10 cellular contexts compared by ENCODE assay signal in the genomic region with DNA sequence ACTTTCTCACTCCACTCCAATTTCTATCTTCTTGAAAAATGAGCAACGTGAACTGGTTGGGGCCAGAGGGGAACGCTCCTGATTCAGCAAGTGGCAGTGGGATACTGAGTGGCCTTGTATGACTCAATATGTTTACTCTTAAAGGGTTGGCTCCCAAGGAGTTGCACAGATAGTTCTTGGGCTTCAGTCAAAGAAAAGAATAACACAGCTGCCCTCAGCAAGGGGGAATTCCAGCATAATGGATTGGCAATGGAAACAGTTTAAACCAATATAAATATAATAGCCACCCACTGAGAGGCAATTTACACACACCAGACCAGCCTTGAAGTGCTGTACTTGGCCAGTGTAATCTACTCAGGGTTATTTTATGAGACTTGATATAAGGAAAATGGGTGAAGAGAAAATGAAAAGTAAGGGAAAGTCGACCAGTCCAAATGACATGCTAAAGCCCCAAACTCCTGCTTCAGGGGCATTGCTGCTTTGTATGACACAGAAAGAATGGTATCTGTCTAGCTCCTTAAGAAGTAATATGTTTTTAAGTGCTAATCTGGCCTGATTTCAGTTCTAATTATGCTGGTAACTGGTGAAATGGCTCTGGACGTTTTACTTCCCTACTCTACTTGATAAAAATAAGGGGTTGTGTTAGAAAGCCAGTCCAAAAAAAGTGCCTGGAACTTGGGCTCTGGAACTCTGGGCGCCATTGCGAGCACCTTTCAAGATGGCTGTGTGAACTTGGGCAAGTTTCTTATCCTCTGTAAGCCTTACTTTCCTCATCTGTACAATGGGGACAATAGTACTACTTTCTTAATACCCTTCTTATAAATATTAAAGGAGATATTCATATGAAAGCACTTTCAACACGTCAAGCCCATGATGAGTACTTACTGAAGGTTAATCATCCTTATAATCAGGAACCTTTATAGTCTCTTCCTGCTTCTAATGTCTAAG.
DNase-seq lines count a peak whose midpoint lies in the region; TF ChIP-seq lines count a peak whose summit lies in the region.
"Had no signal": no experiment of that assay in that cellular context is flagged by ENCODE, and none has a peak within 500 bp of the region (broad histone marks: within the 10 kb centered on the region; RNA-seq: fewer than 3 reads in every experiment).

No MANE protein-coding gene starts in this region.

- peak; percentile 89 for DNase-seq in Caki2 (ENCODE audit: low read depth)
- peak; percentile 66 for DNase-seq in NCI-H2227 treated with DMSO at 0.1 percent for 48 hours (lab: John Stamatoyannopoulos, UW)
- DNase-seq in fibroblast of gingiva (ENCODE audit: low read depth), result peak; percentile 14
- no peak for DNase-seq in central memory CD4-positive, alpha-beta T cell
- DNase-seq in cerebellar cortex (ENCODE audit: low spot score), result no peak
- no peak for DNase-seq in NOMO-1 treated with dmso at 0.1 percent for 144 hours (lab: John Stamatoyannopoulos, UW; ENCODE audit: unreplicated experiment)
- no peak for DNase-seq in activated gamma-delta T cell (lab: John Stamatoyannopoulos, UW)
- DNase-seq: activated CD8-positive, alpha-beta T cell treated with anti-CD3 and anti-CD28 coated beads for 36 hours; NCI-H1436 had no signal

- H3K9ac ChIP-seq in neural cell (ENCODE audit: low read length), result no peak overlapping the region

- no peak for TF ChIP-seq EP300 in neural cell (conservative IDR thresholded peaks at IDR 0.05; ENCODE audit: poor library complexity, severe bottlenecking)

- H3K4me3 ChIP-seq in neural cell (ENCODE audit: low read length), result no peak overlapping the region

- H3K4me2 ChIP-seq in neural cell (ENCODE audit: low read length), result no peak overlapping the region

- no peaks in the 10 kb centered on the region for H3K9me2 ChIP-seq in neural cell (ENCODE audit: insufficient read depth, low read length)

- no peaks in the 10 kb centered on the region for H3F3A ChIP-seq in neural cell (ENCODE audit: insufficient read depth, low read length, poor library complexity, severe bottlenecking)

- no peak for TF ChIP-seq CTCF in neural cell (IDR thresholded peaks at IDR 0.05; ENCODE audit: poor library complexity, severe bottlenecking)

- no peaks in the 10 kb centered on the region for H4K20me1 ChIP-seq in neural cell (ENCODE audit: insufficient read depth)

- no peaks in the 10 kb centered on the region for H3K9me3 ChIP-seq in neural cell (ENCODE audit: low read length)

- no peaks in the 10 kb centered on the region for H3K79me2 ChIP-seq in neural cell (replicated peaks; ENCODE audit: insufficient read depth, low read length)

- no peak overlapping the region for H3K27ac ChIP-seq in neural cell (ENCODE audit: low read length)

- TF ChIP-seq RAD21 in neural cell (conservative IDR thresholded peaks at IDR 0.05), result no peak

- H2AFZ ChIP-seq in neural cell (ENCODE audit: low read depth, low read length), result no peak overlapping the region

- in situ Hi-C loops in Caki2 (cut with HindIII; ENCODE audit: low pct_unique_long_range_greater_than_20kb, low sequenced_read_pairs), result no loop called here

- H3K27me3 ChIP-seq in neural cell (ENCODE audit: insufficient read depth, low read depth, low read length), result no peaks in the 10 kb centered on the region

- no peaks in the 10 kb centered on the region for H3K36me3 ChIP-seq in neural cell (ENCODE audit: insufficient read depth, low read length)

TF ChIP-seq in neural cell, 6 proteins besides CTCF, POLR2A, EP300 and RAD21:
- no peak for TF ChIP-seq EZH2 (IDR thresholded peaks at IDR 0.05; ENCODE audit: borderline replicate concordance, insufficient read depth, low read length, poor library complexity, severe bottlenecking)
- no peak for TF ChIP-seq SMC3 (conservative IDR thresholded peaks at IDR 0.05; ENCODE audit: poor library complexity)
- TF ChIP-seq POLR2AphosphoS5 (IDR thresholded peaks at IDR 0.05), result peak; percentile 10
- TF ChIP-seq, protein P1, sequence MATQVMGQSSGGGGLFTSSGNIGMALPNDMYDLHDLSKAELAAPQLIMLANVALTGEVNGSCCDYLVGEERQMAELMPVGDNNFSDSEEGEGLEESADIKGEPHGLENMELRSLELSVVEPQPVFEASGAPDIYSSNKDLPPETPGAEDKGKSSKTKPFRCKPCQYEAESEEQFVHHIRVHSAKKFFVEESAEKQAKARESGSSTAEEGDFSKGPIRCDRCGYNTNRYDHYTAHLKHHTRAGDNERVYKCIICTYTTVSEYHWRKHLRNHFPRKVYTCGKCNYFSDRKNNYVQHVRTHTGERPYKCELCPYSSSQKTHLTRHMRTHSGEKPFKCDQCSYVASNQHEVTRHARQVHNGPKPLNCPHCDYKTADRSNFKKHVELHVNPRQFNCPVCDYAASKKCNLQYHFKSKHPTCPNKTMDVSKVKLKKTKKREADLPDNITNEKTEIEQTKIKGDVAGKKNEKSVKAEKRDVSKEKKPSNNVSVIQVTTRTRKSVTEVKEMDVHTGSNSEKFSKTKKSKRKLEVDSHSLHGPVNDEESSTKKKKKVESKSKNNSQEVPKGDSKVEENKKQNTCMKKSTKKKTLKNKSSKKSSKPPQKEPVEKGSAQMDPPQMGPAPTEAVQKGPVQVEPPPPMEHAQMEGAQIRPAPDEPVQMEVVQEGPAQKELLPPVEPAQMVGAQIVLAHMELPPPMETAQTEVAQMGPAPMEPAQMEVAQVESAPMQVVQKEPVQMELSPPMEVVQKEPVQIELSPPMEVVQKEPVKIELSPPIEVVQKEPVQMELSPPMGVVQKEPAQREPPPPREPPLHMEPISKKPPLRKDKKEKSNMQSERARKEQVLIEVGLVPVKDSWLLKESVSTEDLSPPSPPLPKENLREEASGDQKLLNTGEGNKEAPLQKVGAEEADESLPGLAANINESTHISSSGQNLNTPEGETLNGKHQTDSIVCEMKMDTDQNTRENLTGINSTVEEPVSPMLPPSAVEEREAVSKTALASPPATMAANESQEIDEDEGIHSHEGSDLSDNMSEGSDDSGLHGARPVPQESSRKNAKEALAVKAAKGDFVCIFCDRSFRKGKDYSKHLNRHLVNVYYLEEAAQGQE (IDR thresholded peaks at IDR 0.05; ENCODE audit: borderline replicate concordance), result no peak

Comparison
In these comparisons a context has a peak if more than half of its experiments do, and no peak if none do; other contexts are left out.
1. DNase-seq: peak in Caki2 (single experiment), NCI-H2227 treated with DMSO at 0.1 percent for 48 hours (single experiment) and fibroblast of gingiva (single experiment); none in central memory CD4-positive, alpha-beta T cell (single experiment), cerebellar cortex (single experiment), NOMO-1 treated with dmso at 0.1 percent for 144 hours (single experiment) and activated gamma-delta T cell (single experiment).